ENCODE assay signal across 29 cellular contexts in the genomic region with DNA sequence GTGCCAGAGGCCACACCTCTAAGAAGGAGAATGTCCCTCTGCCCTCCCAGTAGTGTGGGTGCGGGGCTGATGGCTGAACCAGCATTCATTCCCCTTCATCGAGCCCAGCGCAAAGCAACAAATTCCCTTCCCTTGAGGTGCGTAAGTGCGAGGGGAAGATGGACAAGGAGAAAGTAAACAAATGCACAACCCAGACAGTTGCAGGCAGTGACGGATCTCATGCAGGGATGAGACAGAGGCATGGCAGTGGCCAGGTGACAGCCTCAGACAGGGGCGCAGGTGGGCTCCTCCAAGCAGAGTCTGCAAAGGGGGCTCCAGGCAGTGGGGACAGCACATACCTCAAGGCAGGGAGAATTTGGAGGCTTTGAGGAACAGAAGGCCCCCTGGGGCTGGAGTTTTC. TPM values are rescaled to one million over a fixed set of nuclear protein-coding genes. Genes with fewer than 3 reads are reported as not detected.
"Had no signal": no experiment of that assay in that cellular context is flagged by ENCODE, and none has a peak within 500 bp of the region (broad histone marks: within the 10 kb centered on the region; RNA-seq: fewer than 3 reads in every experiment).

No MANE protein-coding gene starts in this region.

- H3K4me1 ChIP-seq: Peyer's patch had no signal

- H3K36me3 Mint-ChIP-seq: activated CD8-positive, alpha-beta memory T cell treated with anti-CD3 and anti-CD28 coated beads, Interleukin-2, amount 10 ng/mL, durations not matched to agents 7 days and 5 days; activated naive CD8-positive, alpha-beta T cell; brain had no signal

- H3K9me3 ChIP-seq: Peyer's patch, SJCRH30, SK-N-SH had no signal

- H3K9me3 Mint-ChIP-seq: activated CD4-positive, alpha-beta T cell treated with anti-CD3 and anti-CD28 coated beads, Interleukin-2, amount 10 ng/mL, durations not matched to agents 24 days and 14 days; activated naive CD4-positive, alpha-beta T cell treated with anti-CD3 and anti-CD28 coated beads for 36 hours; activated T-cell treated with anti-CD3 and anti-CD28 coated beads, Interleukin-2, amount 50 U/mL, for 24 hours; activated T-helper 1 cell treated with anti-CD3 and anti-CD28 coated beads, Interleukin-12 subunit alpha, Interleukin-12 subunit beta, Interleukin-2, Interleukin-4 antibody, amounts not matched to agents 30 ng/mL and 10 ng/mL and 1 ng/mL, durations not matched to agents 14 hours and 24 hours and 36 hours; central memory CD8-positive, alpha-beta T cell had no signal

- H3K27me3 ChIP-seq: Peyer's patch, SJCRH30 had no signal

- H3K9ac ChIP-seq: SK-N-SH had no signal

- H3K36me3 ChIP-seq: Peyer's patch, SJCRH30, WERI-Rb-1 had no signal

- H3K9me2 ChIP-seq: SK-N-SH had no signal

- ATAC-seq: activated CD8-positive, alpha-beta memory T cell treated with anti-CD3 and anti-CD28 coated beads, Interleukin-2, amount 10 ng/mL, durations not matched to agents 7 days and 5 days had no signal

- H3K4me2 ChIP-seq: SK-N-SH had no signal

- DNase-seq: activated CD4-positive, alpha-beta T cell treated with anti-CD3 and anti-CD28 coated beads, Interleukin-2, amount 10 ng/mL, durations not matched to agents 24 days and 14 days; activated CD4-positive, alpha-beta T cell treated with anti-CD3 and anti-CD28 coated beads, Interleukin-2, amount 50 U/mL, for 48 hours; activated CD4-positive, CD25-positive, alpha-beta regulatory T cell treated with anti-CD3 and anti-CD28 coated beads, Interleukin-2, amount 50 U/mL, for 72 hours; activated CD8-positive, alpha-beta memory T cell treated with anti-CD3 and anti-CD28 coated beads, Interleukin-2, amount 10 ng/mL, durations not matched to agents 7 days and 5 days; activated gamma-delta T cell; activated naive CD4-positive, alpha-beta T cell treated with anti-CD3 and anti-CD28 coated beads for 36 hours; activated T-cell treated with anti-CD3 and anti-CD28 coated beads, Interleukin-2, amount 50 U/mL, for 24 hours; amygdala; Karpas-422; MM.1S; NCI-H1105; NCI-H1436; NCI-H1694 treated with DMSO at 0.1 percent for 48 hours; NCI-H2029 treated with DMSO at 0.1 percent for 48 hours; NCI-H510A treated with DMSO at 0.1 percent for 48 hours; NCI-H69; Peyer's patch; Right ventricle myocardium superior; SJCRH30; SK-N-SH; T-helper 1 cell; WERI-Rb-1 had no signal

- H3K4me1 Mint-ChIP-seq: activated CD4-positive, alpha-beta T cell treated with anti-CD3 and anti-CD28 coated beads, Interleukin-2, amount 10 ng/mL, durations not matched to agents 24 days and 14 days; activated CD8-positive, alpha-beta memory T cell treated with anti-CD3 and anti-CD28 coated beads, Interleukin-2, amount 10 ng/mL, durations not matched to agents 7 days and 5 days; brain; central memory CD8-positive, alpha-beta T cell had no signal

- H3K27ac ChIP-seq: Peyer's patch, RWPE1, SJCRH30, WERI-Rb-1 had no signal

- H3K27ac Mint-ChIP-seq: activated CD4-positive, alpha-beta T cell treated with anti-CD3 and anti-CD28 coated beads, Interleukin-2, amount 10 ng/mL, durations not matched to agents 24 days and 14 days; activated CD8-positive, alpha-beta memory T cell treated with anti-CD3 and anti-CD28 coated beads, Interleukin-2, amount 10 ng/mL, durations not matched to agents 7 days and 5 days; activated naive CD4-positive, alpha-beta T cell treated with anti-CD3 and anti-CD28 coated beads for 36 hours; activated naive CD8-positive, alpha-beta T cell; activated T-cell treated with anti-CD3 and anti-CD28 coated beads, Interleukin-2, amount 50 U/mL, for 24 hours; activated T-helper 1 cell treated with anti-CD3 and anti-CD28 coated beads, Interleukin-12 subunit alpha, Interleukin-12 subunit beta, Interleukin-2, Interleukin-4 antibody, amounts not matched to agents 30 ng/mL and 10 ng/mL and 1 ng/mL, durations not matched to agents 14 hours and 24 hours and 36 hours had no signal

- H3K4me3 Mint-ChIP-seq: activated CD4-positive, alpha-beta T cell treated with anti-CD3 and anti-CD28 coated beads, Interleukin-2, amount 10 ng/mL, durations not matched to agents 24 days and 14 days; activated CD8-positive, alpha-beta memory T cell treated with anti-CD3 and anti-CD28 coated beads, Interleukin-2, amount 10 ng/mL, durations not matched to agents 7 days and 5 days; activated naive CD4-positive, alpha-beta T cell treated with anti-CD3 and anti-CD28 coated beads for 36 hours; activated naive CD8-positive, alpha-beta T cell; activated T-cell treated with anti-CD3 and anti-CD28 coated beads, Interleukin-2, amount 50 U/mL, for 24 hours; activated T-helper 1 cell treated with anti-CD3 and anti-CD28 coated beads, Interleukin-12 subunit alpha, Interleukin-12 subunit beta, Interleukin-2, Interleukin-4 antibody, amounts not matched to agents 30 ng/mL and 10 ng/mL and 1 ng/mL, durations not matched to agents 14 hours and 24 hours and 36 hours; brain; central memory CD8-positive, alpha-beta T cell had no signal

- FAIRE-seq: astrocyte had no signal

- H3K4me3 ChIP-seq: Peyer's patch, SJCRH30 had no signal

RNA-seq across cellular contexts. Expression of gene MYL2, which starts 2.3 kb away (rescaled TPM):
- total RNA-seq: activated CD4-positive, alpha-beta T cell treated with anti-CD3 and anti-CD28 coated beads, Interleukin-2, amount 10 ng/mL, durations not matched to agents 24 days and 14 days; activated CD8-positive, alpha-beta memory T cell treated with anti-CD3 and anti-CD28 coated beads, Interleukin-2, amount 10 ng/mL, durations not matched to agents 7 days and 5 days; activated naive CD4-positive, alpha-beta T cell treated with anti-CD3 and anti-CD28 coated beads for 36 hours; activated T-helper 1 cell treated with anti-CD3 and anti-CD28 coated beads, Interleukin-12 subunit alpha, Interleukin-12 subunit beta, Interleukin-2, Interleukin-4 antibody, amounts not matched to agents 30 ng/mL and 10 ng/mL and 1 ng/mL, durations not matched to agents 14 hours and 24 hours and 36 hours; astrocyte; Peyer's patch; T-helper 2 cell treated with Interferon-gamma antibody and Interleukin-4, amounts not matched to agents 100 ng/mL and 5 ng/mL, for 36 hours had no signal
- polyA plus RNA-seq: SK-N-SH had no signal
